17 cellular contexts compared by ENCODE assay signal in the genomic region with DNA sequence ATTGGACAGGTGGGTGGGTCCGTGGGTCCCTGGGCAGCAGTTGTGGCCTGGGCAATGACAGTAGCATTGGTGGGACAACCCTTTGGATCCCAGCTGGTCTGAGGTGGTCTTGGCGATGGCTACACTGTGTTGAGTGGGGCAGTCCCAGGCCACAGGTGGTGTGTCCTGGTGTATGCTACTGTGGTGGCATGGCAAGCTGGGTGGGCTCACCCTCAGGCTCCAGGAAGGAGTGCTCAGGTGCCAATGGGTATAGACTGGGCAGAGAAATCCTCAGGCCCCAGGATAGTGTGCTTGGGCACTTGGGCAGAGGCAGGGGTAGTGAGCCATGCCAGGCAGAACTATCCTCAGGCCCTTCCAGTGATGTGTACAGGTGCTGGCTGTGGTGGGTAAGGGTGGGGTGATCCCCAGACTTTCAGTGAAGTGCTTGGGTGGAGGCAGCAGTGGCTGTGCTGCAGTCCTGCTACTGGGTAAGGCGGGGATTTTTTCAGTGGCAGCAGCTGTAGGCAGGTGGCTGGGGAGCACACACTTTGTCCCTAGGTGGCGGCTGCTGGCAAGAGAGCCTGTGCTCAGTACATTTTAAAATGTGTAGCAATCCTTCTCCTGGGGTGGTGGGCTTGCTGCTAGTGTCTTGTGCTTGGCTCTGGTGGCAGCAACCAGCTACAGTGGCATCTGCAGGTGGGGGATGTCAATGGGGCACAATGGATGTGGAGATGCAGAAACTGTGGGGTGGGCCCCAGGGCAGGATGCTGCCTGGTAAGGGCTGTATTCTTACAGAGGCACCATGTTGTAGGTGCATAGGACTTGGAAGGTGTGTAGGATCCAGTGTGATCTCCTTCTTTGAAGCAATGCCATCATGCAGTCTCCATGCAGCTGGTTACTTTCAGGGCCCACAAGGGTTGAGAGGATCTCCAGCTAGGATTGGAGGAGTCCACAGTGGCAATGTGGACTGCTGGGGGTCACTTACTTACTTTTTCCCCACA.
DNase-seq lines count a peak whose midpoint lies in the region; ATAC-seq and TF ChIP-seq lines count a peak whose summit lies in the region.
"Had no signal": no experiment of that assay in that cellular context is flagged by ENCODE, and none has a peak within 500 bp of the region (broad histone marks: within the 10 kb centered on the region; RNA-seq: fewer than 3 reads in every experiment).

No MANE protein-coding gene starts in this region.

- H3K4me2 ChIP-seq in mammary epithelial cell (ENCODE audit: insufficient read depth, low read depth, low read length), result no peak overlapping the region
- H3K4me2 ChIP-seq: BLaER1 had no signal

- TF ChIP-seq EP300 in upper lobe of left lung (IDR thresholded peaks at IDR 0.05), result no peak

- H3K27ac Mint-ChIP-seq in MCF 10A (ENCODE audit: low read depth, unreplicated experiment), result peak overlapping the region; percentile 15
- H3K27ac Mint-ChIP-seq in CD4-positive, alpha-beta memory T cell, result peak overlapping the region in 1 of 7 donors; percentile 1

- dilution Hi-C loops in mammary epithelial cell (cut with HindIII; ENCODE audit: low sequenced_read_pairs), result no loop called here

- intact Hi-C loops in MCF 10A (cut with micrococcal nuclease), result no loop called here
- intact Hi-C loops in mammary epithelial cell (cut with micrococcal nuclease), result no loop called here
- intact Hi-C loops in right lobe of liver (cut with DNase I), result no loop called here
- intact Hi-C loops in CD4-positive, alpha-beta memory T cell (cut with micrococcal nuclease), result no loop called here

- peaks cover 6% of the 10 kb centered on the region for H3K36me3 Mint-ChIP-seq in MCF 10A (ENCODE audit: insufficient read depth, unreplicated experiment)
- peaks cover 6 to 13% of the 10 kb centered on the region in 2 donors for H3K36me3 Mint-ChIP-seq in CD4-positive, alpha-beta memory T cell

- H3K27me3 ChIP-seq in mammary epithelial cell (ENCODE audit: insufficient read depth, low read length), result no peaks in the 10 kb centered on the region
- no peaks in the 10 kb centered on the region for H3K27me3 ChIP-seq in right lobe of liver
- no peaks in the 10 kb centered on the region for H3K27me3 ChIP-seq in upper lobe of left lung
- H3K27me3 ChIP-seq in CD4-positive, alpha-beta memory T cell (ENCODE audit: insufficient read depth, low read length), result no peaks in the 10 kb centered on the region
- H3K27me3 ChIP-seq: BLaER1 had no signal

- no peak for TF ChIP-seq POLR2A in right lobe of liver (IDR thresholded peaks at IDR 0.05)
- TF ChIP-seq POLR2A in upper lobe of left lung (IDR thresholded peaks at IDR 0.05), result no peak

- H2AFZ ChIP-seq in mammary epithelial cell (ENCODE audit: low read depth, low read length), result no peak overlapping the region

- TF ChIP-seq CTCF in MCF 10A (IDR thresholded peaks at IDR 0.05; ENCODE audit: unreplicated experiment), result no peak
- no peak for TF ChIP-seq CTCF in mammary epithelial cell (conservative IDR thresholded peaks at IDR 0.05 in 1 of 2, IDR thresholded peaks at IDR 0.05 in 1 of 2; ENCODE audit: extremely low read depth in 1 of 2, insufficient read depth in 1 of 2, low read depth in 1 of 2, low read length in 2 of 2)
- no peak for TF ChIP-seq CTCF in right lobe of liver (IDR thresholded peaks at IDR 0.05)
- TF ChIP-seq CTCF in upper lobe of left lung (IDR thresholded peaks at IDR 0.05), result no peak

- CTCF ChIA-PET in MCF 10A (lab: Yijun Ruan, JAX), result interaction anchor here (0.8 kb wide), 1 partner anchor 92 kb away, joined by 3 read pairs; no protein-coding TSS in a partner anchor
- CTCF ChIA-PET in mammary epithelial cell (lab: Charles Lee; ENCODE audit: low non-redundant PET), result no interaction called here
- CTCF ChIA-PET in CD4-positive, alpha-beta memory T cell (lab: Charles Lee; ENCODE audit: partially characterized antibody), result no interaction called here

- no peaks in the 10 kb centered on the region for H4K20me1 ChIP-seq in mammary epithelial cell (ENCODE audit: insufficient read depth, low read length)

- peaks cover 14% of the 10 kb centered on the region for H3K4me1 Mint-ChIP-seq in MCF 10A (ENCODE audit: insufficient read depth, unreplicated experiment)
- peaks cover 15 to 24% (median 21%) of the 10 kb centered on the region in 4 donors for H3K4me1 Mint-ChIP-seq in CD4-positive, alpha-beta memory T cell

- H3K4me3 ChIP-seq in mammary epithelial cell (replicated peaks in 1 of 3; ENCODE audit: insufficient read depth in 1 of 3, low read depth in 2 of 3, low read length in 3 of 3) (no peak overlapping the region), right lobe of liver (no peak overlapping the region), upper lobe of left lung (no peak overlapping the region)
- no peak overlapping the region for H3K4me3 ChIP-seq in CD4-positive, alpha-beta memory T cell (ENCODE audit: low read length in 2 of 2)
- H3K4me3 ChIP-seq: BLaER1, lung had no signal

- in situ Hi-C loops in mammary epithelial cell (cut with MboI; ENCODE audit: low sequenced_read_pairs in 2 of 2), result no loop called here

- no peak overlapping the region for H3K4me3 Mint-ChIP-seq in MCF 10A (ENCODE audit: unreplicated experiment)
- peak overlapping the region in 1 of 8 donors; percentile 53 for H3K4me3 Mint-ChIP-seq in CD4-positive, alpha-beta memory T cell

- H3K9ac ChIP-seq in mammary epithelial cell (ENCODE audit: insufficient read depth, low read length), result no peak overlapping the region
- H3K9ac ChIP-seq: BLaER1 had no signal

- H3K27me3 Mint-ChIP-seq in MCF 10A (ENCODE audit: insufficient read depth, unreplicated experiment), result no peaks in the 10 kb centered on the region
- no peaks in the 10 kb centered on the region for H3K27me3 Mint-ChIP-seq in CD4-positive, alpha-beta memory T cell
- H3K27me3 Mint-ChIP-seq: naive B cell had no signal

- ATAC-seq in HG02678 (IDR thresholded peaks at IDR 0.05; ENCODE audit: unreplicated experiment) (peak; percentile 59), right lobe of liver (peak; percentile 17 to 49 (median 38)), upper lobe of left lung (ENCODE audit: low FRiP score in 2 of 2) (peak; percentile 6 to 66), HG03196 (IDR thresholded peaks at IDR 0.05; ENCODE audit: unreplicated experiment) (no peak)

- H3K9me3 Mint-ChIP-seq in MCF 10A (ENCODE audit: unreplicated experiment), result peaks cover 7% of the 10 kb centered on the region
- H3K9me3 Mint-ChIP-seq in CD4-positive, alpha-beta memory T cell, result peaks cover 0 to 5% (median under 1%) of the 10 kb centered on the region in 8 donors

- H3K27ac ChIP-seq in mammary epithelial cell (ENCODE audit: insufficient read depth, low read depth, low read length), result no peak overlapping the region
- H3K27ac ChIP-seq in right lobe of liver, result no peak overlapping the region
- no peak overlapping the region for H3K27ac ChIP-seq in upper lobe of left lung
- H3K27ac ChIP-seq in CD4-positive, alpha-beta memory T cell (ENCODE audit: low read depth, low read length), result no peak overlapping the region
- H3K27ac ChIP-seq: 22Rv1, BLaER1 had no signal

- POLR2A ChIA-PET in MCF 10A (lab: Yijun Ruan, JAX), result no interaction called here
- POLR2A ChIA-PET in CD4-positive, alpha-beta memory T cell (lab: Charles Lee; ENCODE audit: partially characterized antibody), result no interaction called here

- H3K9me3 ChIP-seq in mammary epithelial cell (replicated peaks; ENCODE audit: insufficient read depth, low read length) (no peaks in the 10 kb centered on the region), right lobe of liver (no peaks in the 10 kb centered on the region), upper lobe of left lung (no peaks in the 10 kb centered on the region)
- no peaks in the 10 kb centered on the region for H3K9me3 ChIP-seq in CD4-positive, alpha-beta memory T cell (ENCODE audit: control insufficient read depth in 1 of 2, low read length in 2 of 2)

- no TSS peak for BruUV-seq in MCF 10A (replicated peaks; lab: Mats Ljungman, UMichigan)
- no TSS peak for BruUV-seq in mammary epithelial cell (replicated peaks; lab: Mats Ljungman, UMichigan)

- H3K79me2 ChIP-seq in mammary epithelial cell (ENCODE audit: insufficient read depth, low read length), result peaks cover 44% of the 10 kb centered on the region

- 97% methylated on average over 3 of the region's 4 CpGs for WGBS in mammary epithelial cell (ENCODE audit: low coverage, missing lambda C conversion rate)
- WGBS in right lobe of liver (ENCODE audit: insufficient coverage, low coverage, low lambda C conversion rate, missing lambda C conversion rate), result no CpG with 5 or more reads among the region's 4 CpGs
- 94 to 98% methylated on average over 2 to 4 of the region's 4 CpGs for WGBS in upper lobe of left lung, 2 donors

- DNase-seq in MCF 10A (ENCODE audit: unreplicated experiment) (no peak), mammary epithelial cell (no peak), right lobe of liver (no peak), upper lobe of left lung (no peak), glomerular visceral epithelial cell (ENCODE audit: extremely low spot score) (no peak)
- DNase-seq in CD4-positive, alpha-beta memory T cell, result no peak
- DNase-seq: activated CD4-positive, alpha-beta T cell treated with anti-CD3 and anti-CD28 coated beads for 48 hours; amygdala; DMS53; naive B cell; NK-92 treated with Interleukin-12 subunit alpha and Interleukin-12 subunit beta, amount 100 ng/mL, for 24 hours; stimulated activated CD8-positive, alpha-beta memory T cell treated with anti-CD3 and anti-CD28 coated beads, Interleukin-4, amount 100 ng/mL, for 48 hours had no signal

- no peaks in the 10 kb centered on the region for H3K4me1 ChIP-seq in mammary epithelial cell (ENCODE audit: insufficient read depth, low read length)
- H3K4me1 ChIP-seq in right lobe of liver, result no peaks in the 10 kb centered on the region
- peaks cover 0 to 9% (median 5%) of the 10 kb centered on the region in 4 donors for H3K4me1 ChIP-seq in upper lobe of left lung
- peaks cover 12% of the 10 kb centered on the region for H3K4me1 ChIP-seq in CD4-positive, alpha-beta memory T cell (ENCODE audit: insufficient read depth, low read length)

- H3K36me3 ChIP-seq in mammary epithelial cell (ENCODE audit: insufficient read depth, low read length) (no peaks in the 10 kb centered on the region), right lobe of liver (no peaks in the 10 kb centered on the region), upper lobe of left lung (no peaks in the 10 kb centered on the region)
- no peaks in the 10 kb centered on the region for H3K36me3 ChIP-seq in CD4-positive, alpha-beta memory T cell (ENCODE audit: insufficient read depth, low read length)
